Comparison of ENCODE assay signal across 16 cellular contexts in genomic region chr1:59173721-59174120, GRCh38.
DNase-seq lines count a peak whose midpoint lies in the region; ATAC-seq and TF ChIP-seq lines count a peak whose summit lies in the region.
"Had no signal": no experiment of that assay in that cellular context is flagged by ENCODE, and none has a peak within 500 bp of the region (broad histone marks: within the 10 kb centered on the region; RNA-seq: fewer than 3 reads in every experiment).

No MANE protein-coding gene starts in this region.

- H3K9me3 ChIP-seq in adipocyte (ENCODE audit: control insufficient read depth, low read length), result no peaks in the 10 kb centered on the region

- DNase-seq in A172 (ENCODE audit: low spot score) (peak; percentile 60), HCEC 1CT (peak; percentile 88), adipocyte (ENCODE audit: low read depth) (peak; percentile 52), foreskin keratinocyte (peak; percentile 53 to 72), GDM1 (lab: John Stamatoyannopoulos, UW) (no peak), type B pancreatic cell (ENCODE audit: extremely low spot score, unreplicated experiment) (no peak)
- no peak for DNase-seq in activated naive CD4-positive, alpha-beta T cell treated with anti-CD3 and anti-CD28 coated beads for 36 hours
- DNase-seq: ACHN; activated B cell treated with CpG ODN at 0.5 μM for 24 hours; activated CD8-positive, alpha-beta memory T cell treated with anti-CD3 and anti-CD28 coated beads, Interleukin-2, amount 50 U/mL, for 4 hours; activated naive CD4-positive, alpha-beta T cell treated with anti-CD3 and anti-CD28 coated beads, Interleukin-2, amount 50 U/mL, for 16 hours; cerebellar nuclear complex; erythroblast had no signal

- TF ChIP-seq CTCF in foreskin keratinocyte (conservative IDR thresholded peaks at IDR 0.05), result no peak
- TF ChIP-seq CTCF in type B pancreatic cell (conservative IDR thresholded peaks at IDR 0.05), result no peak

- H3K9me3 Mint-ChIP-seq in type B pancreatic cell, result peaks cover 6% of the 10 kb centered on the region
- H3K9me3 Mint-ChIP-seq in activated naive CD4-positive, alpha-beta T cell treated with anti-CD3 and anti-CD28 coated beads for 36 hours, result no peaks in the 10 kb centered on the region
- H3K9me3 Mint-ChIP-seq: activated B cell treated with CpG ODN at 0.5 μM for 24 hours had no signal

- no peaks in the 10 kb centered on the region for H3K36me3 Mint-ChIP-seq in type B pancreatic cell
- H3K36me3 Mint-ChIP-seq in activated naive CD4-positive, alpha-beta T cell treated with anti-CD3 and anti-CD28 coated beads for 36 hours (ENCODE audit: low read depth), result no peaks in the 10 kb centered on the region
- H3K36me3 Mint-ChIP-seq: memory B cell had no signal

- peak; percentile 72 for ATAC-seq in foreskin keratinocyte
- no peak for ATAC-seq in GM21423 (IDR thresholded peaks at IDR 0.05; ENCODE audit: unreplicated experiment)

- intact Hi-C loops in activated naive CD4-positive, alpha-beta T cell treated with anti-CD3 and anti-CD28 coated beads for 36 hours (cut with micrococcal nuclease), result no loop called here

- H3K4me3 Mint-ChIP-seq in type B pancreatic cell, result no peak overlapping the region
- H3K4me3 Mint-ChIP-seq in activated naive CD4-positive, alpha-beta T cell treated with anti-CD3 and anti-CD28 coated beads for 36 hours, result no peak overlapping the region
- H3K4me3 Mint-ChIP-seq: activated B cell treated with CpG ODN at 0.5 μM for 24 hours, memory B cell had no signal

- H3K27ac ChIP-seq in foreskin keratinocyte, result no peak overlapping the region
- H3K27ac ChIP-seq: skin epidermis had no signal

- peaks cover 18% of the 10 kb centered on the region for H3K4me1 ChIP-seq in adipocyte (ENCODE audit: control insufficient read depth, insufficient read depth, low read length)
- peaks cover 8% of the 10 kb centered on the region for H3K4me1 ChIP-seq in foreskin keratinocyte

- H3K27me3 ChIP-seq in adipocyte (replicated peaks; ENCODE audit: control insufficient read depth, insufficient read depth, low read length) (no peaks in the 10 kb centered on the region), foreskin keratinocyte (no peaks in the 10 kb centered on the region)

- no peak overlapping the region for H3K27ac Mint-ChIP-seq in type B pancreatic cell
- H3K27ac Mint-ChIP-seq in activated naive CD4-positive, alpha-beta T cell treated with anti-CD3 and anti-CD28 coated beads for 36 hours, result no peak overlapping the region
- H3K27ac Mint-ChIP-seq: activated B cell treated with CpG ODN at 0.5 μM for 24 hours, memory B cell had no signal

- no peaks in the 10 kb centered on the region for H3K36me3 ChIP-seq in adipocyte (ENCODE audit: control insufficient read depth, insufficient read depth, low read length, severe bottlenecking)

- H3K4me1 Mint-ChIP-seq in type B pancreatic cell (ENCODE audit: unreplicated experiment), result peaks cover 16% of the 10 kb centered on the region
- H3K4me1 Mint-ChIP-seq in activated naive CD4-positive, alpha-beta T cell treated with anti-CD3 and anti-CD28 coated beads for 36 hours (ENCODE audit: low read depth), result no peaks in the 10 kb centered on the region

- no peak overlapping the region for H3K4me3 ChIP-seq in adipocyte (ENCODE audit: low read length)
- H3K4me3 ChIP-seq: skin epidermis had no signal

- H3K9ac ChIP-seq in adipocyte (ENCODE audit: low read length), result peak overlapping the region; percentile 22

- CTCF ChIA-PET in activated naive CD4-positive, alpha-beta T cell treated with anti-CD3 and anti-CD28 coated beads for 36 hours (lab: Charles Lee), result no interaction called here

- H3K27me3 Mint-ChIP-seq in type B pancreatic cell, result no peaks in the 10 kb centered on the region
- no peaks in the 10 kb centered on the region for H3K27me3 Mint-ChIP-seq in activated naive CD4-positive, alpha-beta T cell treated with anti-CD3 and anti-CD28 coated beads for 36 hours (ENCODE audit: low read depth)
- H3K27me3 Mint-ChIP-seq: activated B cell treated with CpG ODN at 0.5 μM for 24 hours, memory B cell had no signal

Comparison
In these comparisons a context has a peak if more than half of its experiments do, and no peak if none do; other contexts are left out.
1. DNase-seq: peak in A172 (single experiment), HCEC 1CT (single experiment), adipocyte (single experiment) and foreskin keratinocyte (2 of 2); none in GDM1 (single experiment), type B pancreatic cell (single experiment) and activated naive CD4-positive, alpha-beta T cell treated with anti-CD3 and anti-CD28 coated beads for 36 hours (single experiment).